In genomic region chr1:1433804-1434130, GRCh38 we compare ENCODE assay signal across 1 cellular context.
TF ChIP-seq lines count a peak whose summit lies in the region.

No MANE protein-coding gene starts in this region.

TF ChIP-seq in SK-N-SH treated with all-trans-retinoic acid at 6 μM for 48 hours, 23 proteins besides CTCF, POLR2A, EP300 and RAD21 (continued from another document):
- TF ChIP-seq TSHZ2 (CRISPR knock-in tag; IDR thresholded peaks at IDR 0.05), result no peak
